ENCODE assay signal across 19 cellular contexts in the genomic region with DNA sequence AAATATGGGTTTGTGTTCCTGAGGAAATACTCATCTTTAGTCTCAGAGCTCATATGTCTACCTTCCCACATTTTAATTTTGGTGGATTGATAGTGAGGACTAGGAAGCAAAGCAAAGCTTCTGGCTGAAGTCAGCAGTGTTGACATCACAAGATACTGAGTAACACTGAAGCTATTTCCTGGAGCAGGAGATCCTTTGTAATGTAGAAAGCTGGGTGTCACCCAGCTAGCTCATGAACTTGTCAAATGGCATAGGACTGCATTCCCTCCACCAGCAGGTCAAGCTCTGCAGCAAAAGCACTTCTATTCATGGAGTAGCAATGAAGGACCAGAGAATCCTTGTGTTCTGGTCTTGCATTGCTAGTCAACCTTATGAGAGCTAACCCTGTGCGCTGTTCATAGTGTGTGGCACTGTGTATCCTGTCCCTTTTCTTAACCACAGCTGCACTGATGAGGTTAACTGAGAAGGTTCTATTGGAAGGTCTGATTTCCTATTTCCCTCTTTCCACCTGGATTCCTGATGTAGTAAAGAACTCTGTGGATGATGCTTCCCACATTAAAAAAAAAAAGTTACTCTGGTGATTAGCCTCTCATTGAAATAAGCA.
DNase-seq lines count a peak whose midpoint lies in the region; ATAC-seq and TF ChIP-seq lines count a peak whose summit lies in the region.
"Had no signal": no experiment of that assay in that cellular context is flagged by ENCODE, and none has a peak within 500 bp of the region (broad histone marks: within the 10 kb centered on the region; RNA-seq: fewer than 3 reads in every experiment).

No MANE protein-coding gene starts in this region.

- no peaks in the 10 kb centered on the region for H3K4me1 ChIP-seq in NT2/D1 (ENCODE audit: insufficient read depth, insufficient read length)
- no peaks in the 10 kb centered on the region for H3K4me1 ChIP-seq in mucosa of descending colon (ENCODE audit: low read depth)
- H3K4me1 ChIP-seq in CD4-positive, alpha-beta memory T cell (ENCODE audit: insufficient read depth, low read length), result no peaks in the 10 kb centered on the region
- H3K4me1 ChIP-seq: HAP-1 had no signal

- H3K4me3 Mint-ChIP-seq in CD4-positive, alpha-beta memory T cell, result no peak overlapping the region
- no peak overlapping the region for H3K4me3 Mint-ChIP-seq in activated CD4-positive, alpha-beta T cell treated with anti-CD3 and anti-CD28 coated beads for 36 hours
- H3K4me3 Mint-ChIP-seq: activated CD8-positive, alpha-beta T cell treated with anti-CD3 and anti-CD28 coated beads, Interleukin-2, amount 10 ng/mL, durations not matched to agents 7 days and 5 days; activated naive CD4-positive, alpha-beta T cell treated with anti-CD3 and anti-CD28 coated beads, Interleukin-2, amount 50 U/mL, for 24 hours; dendritic cell treated with granulocyte-macrophage colony-stimulating factor and Interleukin-4, amounts not matched to agents 40 ng/mL and 50 ng/mL, for 4 days; memory B cell had no signal

- intact Hi-C loops in mucosa of descending colon (cut with DNase I, micrococcal nuclease), result no loop called here
- intact Hi-C loops in CD4-positive, alpha-beta memory T cell (cut with micrococcal nuclease), result no loop called here
- intact Hi-C loops in activated CD4-positive, alpha-beta T cell treated with anti-CD3 and anti-CD28 coated beads for 36 hours (cut with DNase I, micrococcal nuclease), result no loop called here

- peak; percentile 49 for ATAC-seq in GM18868 (IDR thresholded peaks at IDR 0.05; ENCODE audit: unreplicated experiment)
- ATAC-seq in mucosa of descending colon, result peak; percentile 14
- no peak for ATAC-seq in activated CD4-positive, alpha-beta T cell treated with anti-CD3 and anti-CD28 coated beads for 36 hours
- ATAC-seq in GM18517 (IDR thresholded peaks at IDR 0.05; ENCODE audit: unreplicated experiment), result no peak
- ATAC-seq: activated CD8-positive, alpha-beta T cell treated with anti-CD3 and anti-CD28 coated beads, Interleukin-2, amount 10 ng/mL, durations not matched to agents 7 days and 5 days had no signal

- no peak overlapping the region for H3K27ac Mint-ChIP-seq in CD4-positive, alpha-beta memory T cell
- H3K27ac Mint-ChIP-seq in activated CD4-positive, alpha-beta T cell treated with anti-CD3 and anti-CD28 coated beads for 36 hours, result no peak overlapping the region
- H3K27ac Mint-ChIP-seq: activated CD8-positive, alpha-beta T cell treated with anti-CD3 and anti-CD28 coated beads, Interleukin-2, amount 10 ng/mL, durations not matched to agents 7 days and 5 days; activated naive CD4-positive, alpha-beta T cell treated with anti-CD3 and anti-CD28 coated beads, Interleukin-2, amount 50 U/mL, for 24 hours; dendritic cell treated with granulocyte-macrophage colony-stimulating factor and Interleukin-4, amounts not matched to agents 40 ng/mL and 50 ng/mL, for 4 days; memory B cell had no signal

- H3K36me3 ChIP-seq in NT2/D1 (ENCODE audit: insufficient read depth, insufficient read length, low read length) (no peaks in the 10 kb centered on the region), mucosa of descending colon (ENCODE audit: low read depth) (no peaks in the 10 kb centered on the region)
- H3K36me3 ChIP-seq in CD4-positive, alpha-beta memory T cell (ENCODE audit: insufficient read depth, low read length), result no peaks in the 10 kb centered on the region
- H3K36me3 ChIP-seq: HAP-1 had no signal

- no peak overlapping the region for H3K4me3 ChIP-seq in NT2/D1 (ENCODE audit: insufficient read length, low read depth)
- H3K4me3 ChIP-seq in epithelial cell of esophagus (ENCODE audit: low read length), result no peak overlapping the region
- H3K4me3 ChIP-seq in mucosa of descending colon, result no peak overlapping the region
- no peak overlapping the region for H3K4me3 ChIP-seq in CD4-positive, alpha-beta memory T cell (ENCODE audit: low read length in 2 of 2)
- H3K4me3 ChIP-seq: HAP-1 had no signal

- H3K4me1 Mint-ChIP-seq in CD4-positive, alpha-beta memory T cell, result no peaks in the 10 kb centered on the region
- H3K4me1 Mint-ChIP-seq in activated CD4-positive, alpha-beta T cell treated with anti-CD3 and anti-CD28 coated beads for 36 hours, result no peaks in the 10 kb centered on the region
- H3K4me1 Mint-ChIP-seq: activated naive CD4-positive, alpha-beta T cell treated with anti-CD3 and anti-CD28 coated beads, Interleukin-2, amount 50 U/mL, for 24 hours; memory B cell had no signal

- DNase-seq in NT2/D1 (ENCODE audit: low read depth, low spot score), result peak; percentile 85
- DNase-seq in epithelial cell of esophagus (ENCODE audit: low read depth), result peak; percentile 76
- no peak for DNase-seq in mucosa of descending colon
- no peak for DNase-seq in CD4-positive, alpha-beta memory T cell
- no peak for DNase-seq in activated CD4-positive, alpha-beta T cell treated with anti-CD3 and anti-CD28 coated beads for 36 hours
- DNase-seq in EL, result no peak
- DNase-seq: activated CD8-positive, alpha-beta T cell treated with anti-CD3 and anti-CD28 coated beads, Interleukin-2, amount 10 ng/mL, durations not matched to agents 7 days and 5 days; glutamatergic neuron; NCI-H2171 treated with DMSO at 0.1 percent for 48 hours; posterior cingulate gyrus; stimulated activated CD4-positive, alpha-beta T cell treated with anti-CD3 and anti-CD28 coated beads, Interleukin-2, amount 100 ng/mL, for 48 hours; stimulated activated naive CD4-positive, alpha-beta T cell had no signal

- no peaks in the 10 kb centered on the region for H3K27me3 ChIP-seq in NT2/D1 (ENCODE audit: insufficient read depth, insufficient read length)
- H3K27me3 ChIP-seq in CD4-positive, alpha-beta memory T cell (ENCODE audit: insufficient read depth, low read length), result no peaks in the 10 kb centered on the region

- H3K9ac ChIP-seq in NT2/D1 (ENCODE audit: insufficient read length, low read depth), result no peak overlapping the region

- H3K27me3 Mint-ChIP-seq in CD4-positive, alpha-beta memory T cell, result no peaks in the 10 kb centered on the region
- H3K27me3 Mint-ChIP-seq in activated CD4-positive, alpha-beta T cell treated with anti-CD3 and anti-CD28 coated beads for 36 hours, result no peaks in the 10 kb centered on the region
- H3K27me3 Mint-ChIP-seq: dendritic cell treated with granulocyte-macrophage colony-stimulating factor and Interleukin-4, amounts not matched to agents 40 ng/mL and 50 ng/mL, for 4 days; memory B cell had no signal

- no peak overlapping the region for H3K27ac ChIP-seq in CD4-positive, alpha-beta memory T cell (ENCODE audit: low read depth, low read length)
- H3K27ac ChIP-seq: C4-2B had no signal

- TF ChIP-seq CTCF in epithelial cell of esophagus (IDR thresholded peaks at IDR 0.05; ENCODE audit: insufficient read depth, low read depth, low read length, missing control alignments) (no peak), mucosa of descending colon (IDR thresholded peaks at IDR 0.05) (no peak)

- H3K9me3 Mint-ChIP-seq in CD4-positive, alpha-beta memory T cell, result peaks cover 0 to 3% (median 0%) of the 10 kb centered on the region in 8 donors
- no peaks in the 10 kb centered on the region for H3K9me3 Mint-ChIP-seq in activated CD4-positive, alpha-beta T cell treated with anti-CD3 and anti-CD28 coated beads for 36 hours (ENCODE audit: low read depth)
- H3K9me3 Mint-ChIP-seq: activated naive CD4-positive, alpha-beta T cell treated with anti-CD3 and anti-CD28 coated beads, Interleukin-2, amount 50 U/mL, for 24 hours; dendritic cell treated with granulocyte-macrophage colony-stimulating factor and Interleukin-4, amounts not matched to agents 40 ng/mL and 50 ng/mL, for 4 days had no signal

- CTCF ChIA-PET in CD4-positive, alpha-beta memory T cell (lab: Charles Lee; ENCODE audit: partially characterized antibody), result no interaction called here
- CTCF ChIA-PET in activated CD4-positive, alpha-beta T cell treated with anti-CD3 and anti-CD28 coated beads for 36 hours (lab: Charles Lee), result no interaction called here

- H3K36me3 Mint-ChIP-seq in CD4-positive, alpha-beta memory T cell, result no peaks in the 10 kb centered on the region
- H3K36me3 Mint-ChIP-seq in activated CD4-positive, alpha-beta T cell treated with anti-CD3 and anti-CD28 coated beads for 36 hours (ENCODE audit: low read depth), result no peaks in the 10 kb centered on the region
- H3K36me3 Mint-ChIP-seq: activated naive CD4-positive, alpha-beta T cell treated with anti-CD3 and anti-CD28 coated beads, Interleukin-2, amount 50 U/mL, for 24 hours; memory B cell had no signal

- H3K9me3 ChIP-seq in NT2/D1 (ENCODE audit: insufficient read depth, low read length) (no peaks in the 10 kb centered on the region; the same call in none of the 2 replicates), mucosa of descending colon (no peaks in the 10 kb centered on the region)
- H3K9me3 ChIP-seq in CD4-positive, alpha-beta memory T cell (ENCODE audit: control insufficient read depth in 1 of 2, low read length in 2 of 2), result no peaks in the 10 kb centered on the region
- H3K9me3 ChIP-seq: HAP-1 had no signal

- POLR2A ChIA-PET in CD4-positive, alpha-beta memory T cell (lab: Charles Lee; ENCODE audit: partially characterized antibody), result no interaction called here
- POLR2A ChIA-PET in activated CD4-positive, alpha-beta T cell treated with anti-CD3 and anti-CD28 coated beads for 36 hours (lab: Charles Lee), result interaction anchor here (0.6 kb wide), 1 partner anchor 1934 kb away, joined by 4 read pairs; no protein-coding TSS in a partner anchor

Comparison
In these comparisons a context has a peak if more than half of its experiments do, and no peak if none do; other contexts are left out.
1. ATAC-seq: peak in GM18868 (single experiment) and mucosa of descending colon (single experiment); none in activated CD4-positive, alpha-beta T cell treated with anti-CD3 and anti-CD28 coated beads for 36 hours (single experiment) and GM18517 (single experiment).
2. DNase-seq: peak in NT2/D1 (single experiment) and epithelial cell of esophagus (single experiment); none in mucosa of descending colon (0 of 3), CD4-positive, alpha-beta memory T cell (0 of 5), activated CD4-positive, alpha-beta T cell treated with anti-CD3 and anti-CD28 coated beads for 36 hours (single experiment) and EL (single experiment).